ENCODE assay signal across 9 cellular contexts in the genomic region with DNA sequence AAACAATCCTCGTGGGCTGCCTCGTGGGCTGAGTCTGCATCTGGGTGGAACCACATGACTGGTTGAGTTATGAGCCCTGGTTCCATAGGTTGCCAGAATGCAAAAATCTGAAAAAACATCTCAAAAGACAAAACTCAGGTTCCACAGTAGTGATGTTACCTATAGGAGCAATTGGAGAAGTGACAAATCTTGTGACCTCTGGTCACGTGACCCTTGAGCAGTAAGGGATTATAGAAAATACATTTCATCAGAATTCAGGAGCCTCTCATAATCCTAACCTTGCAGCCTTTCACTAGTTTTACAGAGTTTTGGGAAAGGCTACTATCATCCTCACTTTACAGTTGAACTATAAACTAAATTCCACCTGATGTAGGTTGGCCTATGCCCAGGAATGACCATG. TPM values are rescaled to one million over a fixed set of nuclear protein-coding genes. Genes with fewer than 3 reads are reported as not detected.
"Had no signal": no experiment of that assay in that cellular context is flagged by ENCODE, and none has a peak within 500 bp of the region (broad histone marks: within the 10 kb centered on the region; RNA-seq: fewer than 3 reads in every experiment).

No MANE protein-coding gene starts in this region.

- H3K4me3 ChIP-seq: GM23338 had no signal

- ATAC-seq: GM23338 had no signal

- H2AFZ ChIP-seq: GM23338 had no signal

- FAIRE-seq: H1, H54, HTR-8/SVneo had no signal

- H3K36me3 Mint-ChIP-seq: IgD-negative memory B cell had no signal

- H3K4me3 Mint-ChIP-seq: GM23338, H9, IgD-negative memory B cell had no signal

- H3K4me2 ChIP-seq: GM23338 had no signal

- DNase-seq: H9, HCEC 1CT, KG1 had no signal

- H3K27ac Mint-ChIP-seq: GM23338, H9, IgD-negative memory B cell had no signal

RNA-seq across cellular contexts. Expression of gene RNASE3, which starts 12.5 kb away (rescaled TPM):
- total RNA-seq: GM23338, H1, H9, HT-29 had no signal
- polyA plus RNA-seq: GM23338, H1, IgD-negative memory B cell had no signal
